ENCODE assay signal across 2 cellular contexts in the genomic region with DNA sequence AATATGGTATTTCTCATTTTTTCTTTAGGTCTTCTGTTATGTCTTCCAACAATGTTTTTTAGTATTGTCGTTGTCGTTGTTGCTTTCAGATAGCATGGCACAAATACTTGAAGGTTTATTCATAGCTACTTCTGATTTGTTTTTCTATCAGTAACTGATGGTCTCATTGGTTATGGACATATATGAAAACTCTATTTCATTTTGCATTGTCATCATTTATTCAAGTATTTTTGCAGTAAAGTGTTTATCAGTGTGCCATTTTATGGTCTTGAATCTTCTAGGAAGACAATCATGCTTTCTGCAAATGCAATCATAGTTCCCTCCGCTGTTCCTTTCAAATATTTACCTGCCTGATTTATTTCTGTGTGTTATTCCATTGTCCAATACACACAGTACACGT.
A peak's percentile ranks its signal among the peaks of the same experiment; 100 is the strongest.
TF ChIP-seq lines count a peak whose summit lies in the region.

No MANE protein-coding gene starts in this region.

TF ChIP-seq in HepG2, 621 proteins besides CTCF, POLR2A, EP300 and RAD21:
- TF ChIP-seq MAFK (conservative IDR thresholded peaks at IDR 0.05 in 1 of 2, IDR thresholded peaks at IDR 0.05 in 1 of 2; ENCODE audit: low read length in 2 of 2) (peak; percentile 86 to 92), MAFF (IDR thresholded peaks at IDR 0.05; ENCODE audit: low read depth, low read length) (peak; percentile 90)
- TF ChIP-seq, protein P1, sequence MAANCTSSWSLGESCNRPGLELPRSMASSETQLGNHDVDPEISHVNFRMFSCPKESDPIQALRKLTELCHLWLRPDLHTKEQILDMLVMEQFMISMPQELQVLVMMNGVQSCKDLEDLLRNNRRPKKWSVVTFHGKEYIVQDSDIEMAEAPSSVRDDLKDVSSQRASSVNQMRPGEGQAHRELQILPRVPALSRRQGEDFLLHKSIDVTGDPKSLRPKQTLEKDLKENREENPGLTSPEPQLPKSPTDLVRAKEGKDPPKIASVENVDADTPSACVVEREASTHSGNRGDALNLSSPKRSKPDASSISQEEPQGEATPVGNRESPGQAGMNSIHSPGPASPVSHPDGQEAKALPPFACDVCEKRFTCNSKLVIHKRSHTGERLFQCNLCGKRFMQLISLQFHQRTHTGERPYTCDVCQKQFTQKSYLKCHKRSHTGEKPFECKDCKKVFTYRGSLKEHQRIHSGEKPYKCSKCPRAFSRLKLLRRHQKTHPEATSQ (CRISPR knock-in tag; IDR thresholded peaks at IDR 0.05; ENCODE audit: borderline replicate concordance) = no peak

TF ChIP-seq in K562, 482 proteins besides CTCF, POLR2A, EP300 and RAD21:
- TF ChIP-seq, protein P2, sequence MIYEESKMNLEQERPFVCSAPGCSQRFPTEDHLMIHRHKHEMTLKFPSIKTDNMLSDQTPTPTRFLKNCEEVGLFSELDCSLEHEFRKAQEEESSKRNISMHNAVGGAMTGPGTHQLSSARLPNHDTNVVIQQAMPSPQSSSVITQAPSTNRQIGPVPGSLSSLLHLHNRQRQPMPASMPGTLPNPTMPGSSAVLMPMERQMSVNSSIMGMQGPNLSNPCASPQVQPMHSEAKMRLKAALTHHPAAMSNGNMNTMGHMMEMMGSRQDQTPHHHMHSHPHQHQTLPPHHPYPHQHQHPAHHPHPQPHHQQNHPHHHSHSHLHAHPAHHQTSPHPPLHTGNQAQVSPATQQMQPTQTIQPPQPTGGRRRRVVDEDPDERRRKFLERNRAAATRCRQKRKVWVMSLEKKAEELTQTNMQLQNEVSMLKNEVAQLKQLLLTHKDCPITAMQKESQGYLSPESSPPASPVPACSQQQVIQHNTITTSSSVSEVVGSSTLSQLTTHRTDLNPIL (CRISPR knock-in tag; IDR thresholded peaks at IDR 0.05) = no peak
- TF ChIP-seq MAFK (IDR thresholded peaks at IDR 0.05; ENCODE audit: low read length) (peak; percentile 53; the same call in 1 of the 2 replicates), MAFF (IDR thresholded peaks at IDR 0.05; ENCODE audit: low read length) (peak; percentile 48), POU5F1 (IDR thresholded peaks at IDR 0.05; ENCODE audit: borderline replicate concordance, low read depth, low read length, partially characterized antibody) (no peak), MAFG (tag; conservative IDR thresholded peaks at IDR 0.05) (peak; percentile 35; the same call in 1 of the 2 replicates), ZNF316 (IDR thresholded peaks at IDR 0.05) (peak; percentile 70), C11orf30 (IDR thresholded peaks at IDR 0.05; ENCODE audit: low read depth) (peak; percentile 33), MCM2 (IDR thresholded peaks at IDR 0.05; ENCODE audit: low read depth) (no peak)
